ENCODE assay signal across 1 cellular context in the genomic region with DNA sequence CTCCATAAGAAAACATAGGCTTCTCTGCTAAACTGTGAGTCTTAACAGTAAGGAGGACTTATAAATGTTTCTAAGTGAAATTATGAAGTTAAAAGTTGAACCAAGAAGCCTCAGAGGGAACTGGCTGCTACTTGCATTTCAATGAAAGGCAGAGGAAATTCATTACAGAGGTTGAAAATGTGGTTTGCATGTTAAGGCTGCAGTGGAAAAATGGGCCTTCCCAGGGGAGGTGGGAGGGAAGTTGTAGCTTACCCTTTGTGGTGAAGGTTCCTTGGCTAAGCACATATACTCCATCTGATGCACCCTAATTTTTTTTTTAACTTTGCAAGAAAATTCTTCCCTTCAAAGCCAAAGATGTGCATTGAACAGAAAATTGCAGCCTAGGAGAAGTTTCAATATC.
TF ChIP-seq lines count a peak whose summit lies in the region.

No MANE protein-coding gene starts in this region.

TF ChIP-seq in WTC11, 78 proteins besides CTCF, POLR2A, EP300 and RAD21 (continued from another document):
- TF ChIP-seq ZMAT4 (CRISPR knock-in tag; IDR thresholded peaks at IDR 0.05) = no peak
- no peak for TF ChIP-seq ZNF396 (CRISPR knock-in tag; IDR thresholded peaks at IDR 0.05; ENCODE audit: borderline replicate concordance)
- TF ChIP-seq CREM (CRISPR knock-in tag; IDR thresholded peaks at IDR 0.05) = no peak
- TF ChIP-seq ERG (CRISPR knock-in tag; IDR thresholded peaks at IDR 0.05) = no peak
- TF ChIP-seq IRF2 (CRISPR knock-in tag; IDR thresholded peaks at IDR 0.05; ENCODE audit: borderline replicate concordance, low read depth) = no peak
- no peak for TF ChIP-seq SOX15 (CRISPR knock-in tag; IDR thresholded peaks at IDR 0.05)
- TF ChIP-seq GTF2I (CRISPR knock-in tag; conservative IDR thresholded peaks at IDR 0.05) = no peak
